In the genomic region with DNA sequence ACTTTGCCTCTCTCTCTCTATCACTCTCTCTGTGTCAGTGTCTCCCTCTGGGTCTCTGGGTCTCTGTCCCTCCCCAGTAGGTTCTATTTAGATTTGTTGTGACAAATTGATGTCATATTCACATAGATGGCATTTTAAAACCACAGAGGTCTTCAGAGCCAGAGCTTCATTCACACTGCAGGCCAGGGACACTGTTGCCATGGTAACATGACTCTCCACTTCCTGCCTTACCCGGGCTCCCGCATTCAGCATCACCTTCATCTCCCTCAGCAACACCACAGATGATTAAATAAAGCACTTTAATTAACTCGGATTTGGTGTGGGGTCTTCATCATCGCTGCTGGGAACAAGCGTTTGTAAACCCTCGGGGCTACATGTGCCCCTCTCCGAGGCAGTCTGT, we compare ENCODE assay signal across 9 cellular contexts.
DNase-seq lines count a peak whose midpoint lies in the region; ATAC-seq and TF ChIP-seq lines count a peak whose summit lies in the region.
"Had no signal": no experiment of that assay in that cellular context is flagged by ENCODE, and none has a peak within 500 bp of the region (broad histone marks: within the 10 kb centered on the region; RNA-seq: fewer than 3 reads in every experiment).

No MANE protein-coding gene starts in this region.

- peak; percentile 63 to 73 for ATAC-seq in natural killer cell treated with Interleukin-12 subunit alpha and Interleukin-12 subunit beta and Interleukin-15 and Interleukin-18, amount 100 ng/mL, for 72 hours

- H3K9me3 Mint-ChIP-seq in activated CD4-positive, alpha-beta memory T cell treated with anti-CD3 and anti-CD28 coated beads, Interleukin-2, amount 10 ng/mL, durations not matched to agents 7 days and 5 days = no peaks in the 10 kb centered on the region
- H3K9me3 Mint-ChIP-seq in natural killer cell treated with Interleukin-12 subunit alpha and Interleukin-12 subunit beta and Interleukin-15 and Interleukin-18, amount 100 ng/mL, for 72 hours = no peaks in the 10 kb centered on the region

- peaks cover 16% of the 10 kb centered on the region for H3K4me1 Mint-ChIP-seq in activated CD4-positive, alpha-beta memory T cell treated with anti-CD3 and anti-CD28 coated beads, Interleukin-2, amount 10 ng/mL, durations not matched to agents 7 days and 5 days
- H3K4me1 Mint-ChIP-seq in natural killer cell treated with Interleukin-12 subunit alpha and Interleukin-12 subunit beta and Interleukin-15 and Interleukin-18, amount 100 ng/mL, for 72 hours (ENCODE audit: low read depth in 2 of 2) = peaks cover 13 to 15% of the 10 kb centered on the region in 2 donors

- no peaks in the 10 kb centered on the region for H3K4me1 ChIP-seq in uterus

- H3K36me3 ChIP-seq in uterus = no peaks in the 10 kb centered on the region

- intact Hi-C loops in uterus (cut with DNase I; ENCODE audit: low total_unique reads) = no loop called here

- H3K9me3 ChIP-seq in uterus = no peaks in the 10 kb centered on the region

- no peaks in the 10 kb centered on the region for H3K36me3 Mint-ChIP-seq in activated CD4-positive, alpha-beta memory T cell treated with anti-CD3 and anti-CD28 coated beads, Interleukin-2, amount 10 ng/mL, durations not matched to agents 7 days and 5 days (ENCODE audit: low read depth)
- no peaks in the 10 kb centered on the region for H3K36me3 Mint-ChIP-seq in natural killer cell treated with Interleukin-12 subunit alpha and Interleukin-12 subunit beta and Interleukin-15 and Interleukin-18, amount 100 ng/mL, for 72 hours

- H3K4me3 ChIP-seq in uterus = no peak overlapping the region

- H3K27ac ChIP-seq in uterus = no peak overlapping the region
- H3K27ac ChIP-seq: C4-2B had no signal

- no peaks in the 10 kb centered on the region for H3K27me3 ChIP-seq in uterus

- H3K27me3 Mint-ChIP-seq in activated CD4-positive, alpha-beta memory T cell treated with anti-CD3 and anti-CD28 coated beads, Interleukin-2, amount 10 ng/mL, durations not matched to agents 7 days and 5 days = no peaks in the 10 kb centered on the region
- peaks cover 0 to 6% of the 10 kb centered on the region in 2 donors for H3K27me3 Mint-ChIP-seq in natural killer cell treated with Interleukin-12 subunit alpha and Interleukin-12 subunit beta and Interleukin-15 and Interleukin-18, amount 100 ng/mL, for 72 hours

- POLR2A ChIA-PET in activated CD4-positive, alpha-beta memory T cell treated with anti-CD3 and anti-CD28 coated beads, Interleukin-2, amount 10 ng/mL, durations not matched to agents 7 days and 5 days (lab: Charles Lee) = no interaction called here

- DNase-seq in activated CD4-positive, alpha-beta T cell treated with anti-CD3 and anti-CD28 coated beads for 48 hours = peak; percentile 13
- DNase-seq in activated CD4-positive, alpha-beta T cell treated with anti-CD3 and anti-CD28 coated beads for 4 hours = no peak
- peak; percentile 31 for DNase-seq in NCI-H1105 (lab: John Stamatoyannopoulos, UW)
- DNase-seq in activated CD4-positive, alpha-beta memory T cell treated with anti-CD3 and anti-CD28 coated beads, Interleukin-2, amount 10 ng/mL, durations not matched to agents 7 days and 5 days = peak; percentile 37
- no peak for DNase-seq in natural killer cell treated with Interleukin-12 subunit alpha and Interleukin-12 subunit beta and Interleukin-15 and Interleukin-18, amount 100 ng/mL, for 72 hours (ENCODE audit: low spot score)
- no peak for DNase-seq in uterus
- DNase-seq in T-helper 9 cell = no peak
- no peak for DNase-seq in SIG-M5 (lab: John Stamatoyannopoulos, UW)

- no peak for TF ChIP-seq CTCF in uterus (IDR thresholded peaks at IDR 0.05)

- CTCF ChIA-PET in activated CD4-positive, alpha-beta memory T cell treated with anti-CD3 and anti-CD28 coated beads, Interleukin-2, amount 10 ng/mL, durations not matched to agents 7 days and 5 days (lab: Charles Lee) = no interaction called here

- TF ChIP-seq POLR2A in uterus (IDR thresholded peaks at IDR 0.05) = no peak

- no peak overlapping the region for H3K4me3 Mint-ChIP-seq in activated CD4-positive, alpha-beta memory T cell treated with anti-CD3 and anti-CD28 coated beads, Interleukin-2, amount 10 ng/mL, durations not matched to agents 7 days and 5 days
- peak overlapping the region; percentile 13 for H3K4me3 Mint-ChIP-seq in natural killer cell treated with Interleukin-12 subunit alpha and Interleukin-12 subunit beta and Interleukin-15 and Interleukin-18, amount 100 ng/mL, for 72 hours

- H3K27ac Mint-ChIP-seq in activated CD4-positive, alpha-beta memory T cell treated with anti-CD3 and anti-CD28 coated beads, Interleukin-2, amount 10 ng/mL, durations not matched to agents 7 days and 5 days = no peak overlapping the region
- H3K27ac Mint-ChIP-seq in natural killer cell treated with Interleukin-12 subunit alpha and Interleukin-12 subunit beta and Interleukin-15 and Interleukin-18, amount 100 ng/mL, for 72 hours = peak overlapping the region in 1 of 2 donors; percentile 15

Comparison
In these comparisons a context has a peak if more than half of its experiments do, and no peak if none do; other contexts are left out.
1. DNase-seq: peak in activated CD4-positive, alpha-beta T cell treated with anti-CD3 and anti-CD28 coated beads for 48 hours (single experiment), NCI-H1105 (single experiment) and activated CD4-positive, alpha-beta memory T cell treated with anti-CD3 and anti-CD28 coated beads, Interleukin-2, amount 10 ng/mL, durations not matched to agents 7 days and 5 days (single experiment); none in activated CD4-positive, alpha-beta T cell treated with anti-CD3 and anti-CD28 coated beads for 4 hours (0 of 2), natural killer cell treated with Interleukin-12 subunit alpha and Interleukin-12 subunit beta and Interleukin-15 and Interleukin-18, amount 100 ng/mL, for 72 hours (single experiment), uterus (0 of 2), T-helper 9 cell (single experiment) and SIG-M5 (single experiment).